ENCODE assay signal across 13 cellular contexts in the genomic region with DNA sequence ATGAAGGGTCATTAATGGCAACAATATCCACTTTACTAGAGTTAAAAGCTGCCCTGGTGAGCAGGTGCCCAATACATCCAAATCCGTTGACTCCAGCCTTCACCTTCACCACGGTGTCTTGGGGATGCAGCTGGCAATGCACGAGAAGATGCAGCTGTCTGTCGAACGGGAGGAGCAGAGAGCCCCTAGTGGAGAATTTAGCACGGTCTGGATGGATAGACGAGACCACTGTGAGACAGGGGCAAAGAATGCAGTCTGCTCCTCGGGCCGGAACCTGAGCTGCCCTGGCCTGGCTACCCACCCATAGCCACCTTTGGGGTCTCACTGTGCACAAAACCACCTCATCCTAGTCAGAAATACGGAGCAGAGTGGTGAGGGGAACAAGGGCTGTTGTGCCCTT. TPM values are rescaled to one million over a fixed set of nuclear protein-coding genes. Genes with fewer than 3 reads are reported as not detected.
DNase-seq lines count a peak whose midpoint lies in the region; ATAC-seq and TF ChIP-seq lines count a peak whose summit lies in the region.
"Had no signal": no experiment of that assay in that cellular context is flagged by ENCODE, and none has a peak within 500 bp of the region (broad histone marks: within the 10 kb centered on the region; RNA-seq: fewer than 3 reads in every experiment).

No MANE protein-coding gene starts in this region.

- H3K27me3 ChIP-seq in right atrium auricular region, result no peaks in the 10 kb centered on the region
- no peaks in the 10 kb centered on the region for H3K27me3 ChIP-seq in Panc1 (ENCODE audit: control insufficient read depth, insufficient read depth, low read length)
- H3K27me3 ChIP-seq: BLaER1 treated with 17β-estradiol and CSF1 and Interleukin-3, amounts not matched to agents 10 nM and 100 nM; upper lobe of right lung had no signal

- H3K9me3 Mint-ChIP-seq in MCF 10A (ENCODE audit: unreplicated experiment), result no peaks in the 10 kb centered on the region
- H3K9me3 Mint-ChIP-seq: activated CD4-positive, alpha-beta T cell treated with anti-CD3 and anti-CD28 coated beads, Interleukin-2, amount 10 ng/mL, durations not matched to agents 24 days and 14 days had no signal

- H3K27ac ChIP-seq in right atrium auricular region (no peak overlapping the region), Panc1 (ENCODE audit: low read length) (no peak overlapping the region)
- H3K27ac ChIP-seq: BLaER1 treated with 17β-estradiol and CSF1 and Interleukin-3, amounts not matched to agents 10 nM and 100 nM; esophagus muscularis mucosa; KMS-11; upper lobe of right lung had no signal

- H3K36me3 ChIP-seq in right atrium auricular region (no peaks in the 10 kb centered on the region), Panc1 (ENCODE audit: control insufficient read depth, insufficient read depth, low read length) (no peaks in the 10 kb centered on the region)
- H3K36me3 ChIP-seq: BLaER1 treated with 17β-estradiol and CSF1 and Interleukin-3, amounts not matched to agents 10 nM and 100 nM; esophagus muscularis mucosa; upper lobe of right lung had no signal

- CTCF ChIA-PET in Panc1 (lab: Charles Lee), result no interaction called here
- CTCF ChIA-PET in MCF 10A (lab: Yijun Ruan, JAX), result interaction anchor here (0.6 to 3.5 kb wide), 3 partner anchors 13 to 665 kb away, joined by 3 to 18 read pairs (median 3); no protein-coding TSS in a partner anchor

- H3K9me3 ChIP-seq in right atrium auricular region (no peaks in the 10 kb centered on the region), Panc1 (ENCODE audit: control insufficient read depth, insufficient read depth, low read depth, low read length) (no peaks in the 10 kb centered on the region)
- H3K9me3 ChIP-seq: BLaER1 treated with 17β-estradiol and CSF1 and Interleukin-3, amounts not matched to agents 10 nM and 100 nM; esophagus muscularis mucosa; upper lobe of right lung had no signal

- H3K4me1 ChIP-seq in right atrium auricular region (no peaks in the 10 kb centered on the region), Panc1 (ENCODE audit: control insufficient read depth, insufficient read depth, low read length) (no peaks in the 10 kb centered on the region)
- H3K4me1 ChIP-seq: BLaER1 treated with 17β-estradiol and CSF1 and Interleukin-3, amounts not matched to agents 10 nM and 100 nM; esophagus muscularis mucosa; upper lobe of right lung had no signal

- POLR2A ChIA-PET in Panc1 (lab: Charles Lee) (no interaction called here), MCF 10A (lab: Yijun Ruan, JAX) (no interaction called here)

- no peak overlapping the region for H3K27ac Mint-ChIP-seq in MCF 10A (ENCODE audit: low read depth, unreplicated experiment)
- H3K27ac Mint-ChIP-seq: activated CD4-positive, alpha-beta T cell treated with anti-CD3 and anti-CD28 coated beads, Interleukin-2, amount 10 ng/mL, durations not matched to agents 24 days and 14 days had no signal

- TF ChIP-seq CTCF in right atrium auricular region (IDR thresholded peaks at IDR 0.05), result peak in 1 of 2 donors; percentile 39
- TF ChIP-seq CTCF in Panc1 (IDR thresholded peaks at IDR 0.05), result peak; percentile 38
- TF ChIP-seq CTCF in fibroblast of villous mesenchyme (IDR thresholded peaks at IDR 0.05; ENCODE audit: insufficient read depth, low read depth, low read length), result peak; percentile 44
- TF ChIP-seq CTCF in MCF 10A (IDR thresholded peaks at IDR 0.05; ENCODE audit: unreplicated experiment), result no peak

- DNase-seq in left cardiac atrium (no peak), right atrium auricular region (ENCODE audit: low spot score) (no peak), Panc1 (ENCODE audit: low read depth, low spot score) (no peak), fibroblast of villous mesenchyme (ENCODE audit: low read depth) (no peak), left colon (no peak), MCF 10A (ENCODE audit: unreplicated experiment) (no peak), HT-29 (ENCODE audit: low spot score) (no peak)
- DNase-seq: activated CD4-positive, alpha-beta T cell treated with anti-CD3 and anti-CD28 coated beads, Interleukin-2, amount 10 ng/mL, durations not matched to agents 24 days and 14 days; upper lobe of right lung had no signal

- no peak overlapping the region for H3K4me3 ChIP-seq in right atrium auricular region
- H3K4me3 ChIP-seq in Panc1 (ENCODE audit: low read depth in 2 of 2, low read length in 2 of 2), result no peak overlapping the region
- no peak overlapping the region for H3K4me3 ChIP-seq in fibroblast of villous mesenchyme (ENCODE audit: low read depth, low read length)
- H3K4me3 ChIP-seq: BLaER1 treated with 17β-estradiol and CSF1 and Interleukin-3, amounts not matched to agents 10 nM and 100 nM; esophagus muscularis mucosa; upper lobe of right lung had no signal

- in situ Hi-C loops in Panc1 (cut with HindIII; ENCODE audit: low pct_unique_long_range_greater_than_20kb, low sequenced_read_pairs), result no loop called here

- no peaks in the 10 kb centered on the region for H3K4me1 Mint-ChIP-seq in MCF 10A (ENCODE audit: insufficient read depth, unreplicated experiment)
- H3K4me1 Mint-ChIP-seq: activated CD4-positive, alpha-beta T cell treated with anti-CD3 and anti-CD28 coated beads, Interleukin-2, amount 10 ng/mL, durations not matched to agents 24 days and 14 days had no signal

- intact Hi-C loops in left cardiac atrium (cut with DNase I) (no loop called here), Panc1 (cut with micrococcal nuclease; ENCODE audit: unreplicated experiment) (no loop called here), left colon (cut with DNase I, micrococcal nuclease) (no loop called here), MCF 10A (cut with micrococcal nuclease) (no loop called here)

- H3K4me3 Mint-ChIP-seq in MCF 10A (ENCODE audit: unreplicated experiment), result no peak overlapping the region
- H3K4me3 Mint-ChIP-seq: activated CD4-positive, alpha-beta T cell treated with anti-CD3 and anti-CD28 coated beads, Interleukin-2, amount 10 ng/mL, durations not matched to agents 24 days and 14 days had no signal

- ATAC-seq in left cardiac atrium (peak; percentile 19 to 22), Panc1 (no peak; the same call in 1 of the 2 replicates), GM18502 (IDR thresholded peaks at IDR 0.05; ENCODE audit: poor library complexity, unreplicated experiment) (no peak), left colon (no peak)
- ATAC-seq: upper lobe of right lung had no signal

- BruUV-seq in Panc1 (replicated peaks; lab: Mats Ljungman, UMichigan) (no TSS peak), MCF 10A (replicated peaks; lab: Mats Ljungman, UMichigan) (no TSS peak)

- H3K36me3 Mint-ChIP-seq in MCF 10A (ENCODE audit: insufficient read depth, unreplicated experiment), result no peaks in the 10 kb centered on the region

- no peaks in the 10 kb centered on the region for H3K27me3 Mint-ChIP-seq in MCF 10A (ENCODE audit: insufficient read depth, unreplicated experiment)

RNA-seq across cellular contexts. Expression of gene ADRA1B, which starts 35.1 kb away (rescaled TPM):
- total RNA-seq in left cardiac atrium (1 to 10 TPM; 1.8 to 2.9 TPM), right atrium auricular region (1 to 10 TPM; 3.4 to 3.5 TPM), Panc1 (2021; ENCODE audit: unreplicated experiment) (8.3 TPM), fibroblast of villous mesenchyme (under 0.01 and 0.43 TPM in 2 replicates), left colon (1 to 10 TPM; 1.1 to 2.5 TPM), MCF 10A (2022) (0.14 TPM in 1 of 2 replicates, not detected in the other)
- 13.6 TPM for polyA plus RNA-seq in Panc1 (2012; ENCODE audit: insufficient read length)
- total RNA-seq in HT-29 (2014; rRNA removed; shearing (Covaris generic)), result not detected in 2 replicates
- total RNA-seq: activated CD4-positive, alpha-beta T cell treated with anti-CD3 and anti-CD28 coated beads, Interleukin-2, amount 10 ng/mL, durations not matched to agents 24 days and 14 days had no signal

RNA-seq across cellular contexts. Expression of gene TTC1, which starts 57.6 kb away (rescaled TPM):
- total RNA-seq in left cardiac atrium, result 10 to 100 TPM; 54.7 to 74.5 TPM
- 10 to 100 TPM; 51.2 to 77.0 TPM for total RNA-seq in right atrium auricular region
- 67.6 TPM for total RNA-seq in Panc1 (2021; ENCODE audit: unreplicated experiment)
- polyA plus RNA-seq in Panc1 (2012; ENCODE audit: insufficient read length), result 67.7 TPM
- total RNA-seq in fibroblast of villous mesenchyme, result 47.7 and 51.0 TPM in 2 replicates
- 10 to 100 TPM; 40.2 to 41.7 TPM for total RNA-seq in left colon
- total RNA-seq in MCF 10A (2022), result 84.6 and 100 TPM in 2 replicates
- 29.3 and 29.8 TPM in 2 replicates for total RNA-seq in HT-29 (2014; rRNA removed; shearing (Covaris generic))

Comparison
In these comparisons a context has a peak if more than half of its experiments do, and no peak if none do; other contexts are left out.
1. ATAC-seq: peak in left cardiac atrium (2 of 2); none in Panc1 (single experiment), GM18502 (single experiment) and left colon (single experiment).